Comparison of ENCODE assay signal across 1 cellular context in genomic region chr1:14923400-14924011, GRCh38.
TF ChIP-seq lines count a peak whose summit lies in the region.

No MANE protein-coding gene starts in this region.

TF ChIP-seq in SK-N-SH, 30 proteins besides CTCF, POLR2A, EP300 and RAD21 (continued from another document):
- TF ChIP-seq USF1 (IDR thresholded peaks at IDR 0.05; ENCODE audit: borderline replicate concordance, low read depth) (no peak), TAF1 (IDR thresholded peaks at IDR 0.05; ENCODE audit: borderline replicate concordance, low read depth, low read length) (no peak), TCF12 (IDR thresholded peaks at IDR 0.05) (no peak), JUND (IDR thresholded peaks at IDR 0.05) (no peak), FOSL2 (IDR thresholded peaks at IDR 0.05; ENCODE audit: borderline replicate concordance, low read depth) (no peak)
